Comparison of ENCODE assay signal across 11 cellular contexts in genomic region chr11:8192896-8193209, GRCh38. TPM values are rescaled to one million over a fixed set of nuclear protein-coding genes. Genes with fewer than 3 reads are reported as not detected.
DNase-seq lines count a peak whose midpoint lies in the region; ATAC-seq and TF ChIP-seq lines count a peak whose summit lies in the region.
"Had no signal": no experiment of that assay in that cellular context is flagged by ENCODE, and none has a peak within 500 bp of the region (broad histone marks: within the 10 kb centered on the region; RNA-seq: fewer than 3 reads in every experiment).

No MANE protein-coding gene starts in this region.

- H3K4me1 Mint-ChIP-seq in glutamatergic neuron (ENCODE audit: low read depth, unreplicated experiment) = no peaks in the 10 kb centered on the region
- H3K4me1 Mint-ChIP-seq: immature natural killer cell had no signal

- H3K9me3 Mint-ChIP-seq in glutamatergic neuron (ENCODE audit: unreplicated experiment) = peaks cover 2% of the 10 kb centered on the region
- H3K9me3 Mint-ChIP-seq: IgD-negative memory B cell, immature natural killer cell had no signal

- H3K4me3 Mint-ChIP-seq in glutamatergic neuron (ENCODE audit: unreplicated experiment) = no peak overlapping the region
- H3K4me3 Mint-ChIP-seq: IgD-negative memory B cell, immature natural killer cell had no signal

- TF ChIP-seq POLR2A in heart left ventricle (IDR thresholded peaks at IDR 0.05) = no peak

- no peak overlapping the region for H3K27ac Mint-ChIP-seq in glutamatergic neuron (ENCODE audit: unreplicated experiment)
- H3K27ac Mint-ChIP-seq: IgD-negative memory B cell, immature natural killer cell had no signal

- peaks cover 0 to 15% (median 0%) of the 10 kb centered on the region in 9 donors for H3K27me3 ChIP-seq in heart left ventricle
- no peaks in the 10 kb centered on the region for H3K27me3 ChIP-seq in right atrium auricular region
- H3K27me3 ChIP-seq in upper lobe of right lung = no peaks in the 10 kb centered on the region
- H3K27me3 ChIP-seq: adrenal gland had no signal

- DNase-seq in heart left ventricle (no peak), right atrium auricular region (ENCODE audit: low spot score) (no peak), glutamatergic neuron (no peak), upper lobe of right lung (no peak), cerebellum (ENCODE audit: low spot score) (no peak), NCI-H748 treated with DMSO at 0.1 percent for 48 hours (lab: John Stamatoyannopoulos, UW) (no peak), foreskin melanocyte (no peak)

- intact Hi-C loops in heart left ventricle (cut with DNase I) (loop anchor here in 3 of 10 donors (1.0 to 10.0 kb wide), 2 partner anchors 372 to 373 kb away; no protein-coding TSS in a partner anchor), upper lobe of right lung (cut with DNase I) (no loop called here)

- no peaks in the 10 kb centered on the region for H3K36me3 ChIP-seq in heart left ventricle
- no peaks in the 10 kb centered on the region for H3K36me3 ChIP-seq in right atrium auricular region
- no peaks in the 10 kb centered on the region for H3K36me3 ChIP-seq in upper lobe of right lung
- H3K36me3 ChIP-seq: adrenal gland had no signal

- H3K27ac ChIP-seq in heart left ventricle (no peak overlapping the region), right atrium auricular region (no peak overlapping the region), upper lobe of right lung (no peak overlapping the region)
- H3K27ac ChIP-seq: adrenal gland had no signal

- TF ChIP-seq CTCF in heart left ventricle (IDR thresholded peaks at IDR 0.05) = peak in 2 of 12 donors; percentile 2 to 5
- TF ChIP-seq CTCF in right atrium auricular region (IDR thresholded peaks at IDR 0.05) = peak in 1 of 2 donors; percentile 6
- peak; percentile 24 for TF ChIP-seq CTCF in glutamatergic neuron (IDR thresholded peaks at IDR 0.05; ENCODE audit: partially characterized antibody, unreplicated experiment)
- TF ChIP-seq CTCF in upper lobe of right lung (IDR thresholded peaks at IDR 0.05) = no peak

- 26 to 39% (median 30%) methylated on average over 5 of the region's 5 CpGs for WGBS in heart left ventricle, 4 donors

- H3K4me1 ChIP-seq in heart left ventricle (peaks cover 0 to 8% (median 0%) of the 10 kb centered on the region in 12 donors), right atrium auricular region (no peaks in the 10 kb centered on the region), upper lobe of right lung (no peaks in the 10 kb centered on the region)
- H3K4me1 ChIP-seq: adrenal gland had no signal

- H3K9me3 ChIP-seq in heart left ventricle (peaks cover 0 to 2% (median 0%) of the 10 kb centered on the region in 12 donors), right atrium auricular region (no peaks in the 10 kb centered on the region), upper lobe of right lung (no peaks in the 10 kb centered on the region)
- H3K9me3 ChIP-seq: adrenal gland had no signal

- H3K27me3 Mint-ChIP-seq in glutamatergic neuron (ENCODE audit: unreplicated experiment) = peaks cover 3% of the 10 kb centered on the region

- no peak overlapping the region for H3K4me3 ChIP-seq in heart left ventricle
- no peak overlapping the region for H3K4me3 ChIP-seq in right atrium auricular region
- H3K4me3 ChIP-seq in upper lobe of right lung = no peak overlapping the region
- H3K4me3 ChIP-seq: adrenal gland had no signal

- H3K36me3 Mint-ChIP-seq in glutamatergic neuron (ENCODE audit: unreplicated experiment) = no peaks in the 10 kb centered on the region
- H3K36me3 Mint-ChIP-seq: IgD-negative memory B cell, immature natural killer cell had no signal

- ATAC-seq in heart left ventricle (peak in 3 of 4 donors; percentile 17 to 45 (median 32)), HG03439 (IDR thresholded peaks at IDR 0.05; ENCODE audit: unreplicated experiment) (peak; percentile 31), upper lobe of right lung (peak; percentile 33)

RNA-seq across cellular contexts. Expression of gene RIC3, which starts 24.0 kb away (rescaled TPM):
- total RNA-seq in heart left ventricle (10 to 100 TPM in 5 of 9 donors, 1 to 10 TPM in 4; 3.1 to 16.3 (median 10.6) TPM), right atrium auricular region (1 to 10 TPM; 7.9 to 8.5 TPM), glutamatergic neuron (ENCODE audit: unreplicated experiment) (34.4 TPM), upper lobe of right lung (12.9 TPM), cerebellum (68.1 TPM)
- polyA plus RNA-seq in heart left ventricle = 1 to 10 TPM; 5.0 to 8.6 TPM
